In the genomic region with DNA sequence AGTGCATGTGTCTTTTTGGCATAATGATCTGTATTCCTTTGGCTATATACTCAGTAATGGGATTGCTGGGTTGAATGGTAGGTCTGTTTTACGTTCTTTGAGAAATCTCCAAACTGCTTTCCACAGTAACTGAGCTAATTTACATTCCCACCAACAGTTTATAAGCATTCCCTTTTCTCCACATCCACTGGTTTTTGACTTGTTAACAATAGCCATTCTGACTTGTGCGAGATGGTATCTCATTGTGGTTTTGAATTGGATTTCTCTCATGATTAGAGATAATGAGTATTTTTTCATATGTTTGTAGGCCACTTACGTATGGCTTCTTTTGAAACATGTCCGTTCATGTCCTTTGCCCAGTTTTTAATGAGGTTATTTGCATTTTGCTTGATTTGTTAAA, we compare ENCODE assay signal across 30 cellular contexts.
"Had no signal": no experiment of that assay in that cellular context is flagged by ENCODE, and none has a peak within 500 bp of the region (broad histone marks: within the 10 kb centered on the region; RNA-seq: fewer than 3 reads in every experiment).

No MANE protein-coding gene starts in this region.

- H3K9ac ChIP-seq: parathyroid adenoma had no signal

- H3K27me3 Mint-ChIP-seq: progenitor cell of endocrine pancreas had no signal

- H2AFZ ChIP-seq: parathyroid adenoma had no signal

- H3K79me2 ChIP-seq: parathyroid adenoma had no signal

- H3K36me3 Mint-ChIP-seq: immature natural killer cell; mesothelial cell of epicardium; naive thymus-derived CD4-positive, alpha-beta T cell; stimulated activated effector memory CD8-positive, alpha-beta T cell treated with anti-CD3 and anti-CD28 coated beads, Interleukin-12 subunit alpha, Interleukin-12 subunit beta, amount 100 ng/mL, for 72 hours had no signal

- H3K36me3 ChIP-seq: colonic mucosa, esophagus squamous epithelium, neutrophil, stomach, thyroid gland, vagina had no signal

- H3K4me1 ChIP-seq: colonic mucosa, esophagus squamous epithelium, parathyroid adenoma, stomach, thyroid gland, vagina had no signal

- H3K27me3 ChIP-seq: colonic mucosa, esophagus squamous epithelium, stomach, thyroid gland, vagina had no signal

- H3K4me3 ChIP-seq: colonic mucosa, esophagus squamous epithelium, lung, mucosa of descending colon, stomach, thyroid gland, vagina had no signal

- H3K9me3 ChIP-seq: colonic mucosa, esophagus squamous epithelium, mucosa of descending colon, neutrophil, thyroid gland, vagina had no signal

- H3K4me1 Mint-ChIP-seq: immature natural killer cell; mesothelial cell of epicardium; naive thymus-derived CD4-positive, alpha-beta T cell; nephron progenitor cell; stimulated activated effector memory CD8-positive, alpha-beta T cell treated with anti-CD3 and anti-CD28 coated beads, Interleukin-12 subunit alpha, Interleukin-12 subunit beta, amount 100 ng/mL, for 72 hours had no signal

- H3K27ac ChIP-seq: colonic mucosa, esophagus squamous epithelium, neutrophil, parathyroid adenoma, stomach, thyroid gland, vagina had no signal

- DNase-seq: colonic mucosa; effector CD8-positive, alpha-beta T cell; erythroblast; esophagus squamous epithelium; hypothalamus; immature natural killer cell; islet precursor cell; kidney glomerular epithelial cell; left colon; left ventricle myocardium superior; mesenchymal stem cell; mucosa of descending colon; naive thymus-derived CD4-positive, alpha-beta T cell; nephron progenitor cell; stimulated activated CD4-positive, alpha-beta T cell treated with anti-CD3 and anti-CD28 coated beads, Interleukin-2, amount 100 ng/mL, for 24 hours; stimulated activated CD4-positive, alpha-beta T cell treated with anti-CD3 and anti-CD28 coated beads, Interleukin-4, amount 100 ng/mL, for 24 hours; stimulated activated naive CD4-positive, alpha-beta T cell treated with Interleukin-2 at 50 U/mL for 16 hours; stomach; thyroid gland; trophoblast cell had no signal

- H3K27ac Mint-ChIP-seq: dendritic cell treated with granulocyte-macrophage colony-stimulating factor and Interleukin-4, amounts not matched to agents 40 ng/mL and 50 ng/mL, for 4 days; immature natural killer cell; mesothelial cell of epicardium; naive thymus-derived CD4-positive, alpha-beta T cell; nephron progenitor cell; progenitor cell of endocrine pancreas; stimulated activated effector memory CD8-positive, alpha-beta T cell treated with anti-CD3 and anti-CD28 coated beads, Interleukin-12 subunit alpha, Interleukin-12 subunit beta, amount 100 ng/mL, for 72 hours had no signal

- H3K4me3 Mint-ChIP-seq: dendritic cell treated with granulocyte-macrophage colony-stimulating factor and Interleukin-4, amounts not matched to agents 40 ng/mL and 50 ng/mL, for 4 days; immature natural killer cell; mesothelial cell of epicardium; naive thymus-derived CD4-positive, alpha-beta T cell; nephron progenitor cell; stimulated activated effector memory CD8-positive, alpha-beta T cell treated with anti-CD3 and anti-CD28 coated beads, Interleukin-12 subunit alpha, Interleukin-12 subunit beta, amount 100 ng/mL, for 72 hours had no signal

- FAIRE-seq: endothelial cell of umbilical vein, frontal cortex had no signal

- H3K9me3 Mint-ChIP-seq: dendritic cell treated with granulocyte-macrophage colony-stimulating factor and Interleukin-4, amounts not matched to agents 40 ng/mL and 50 ng/mL, for 4 days; immature natural killer cell; stimulated activated effector memory CD8-positive, alpha-beta T cell treated with anti-CD3 and anti-CD28 coated beads, Interleukin-12 subunit alpha, Interleukin-12 subunit beta, amount 100 ng/mL, for 72 hours had no signal
